ENCODE assay signal across 8 cellular contexts in the genomic region with DNA sequence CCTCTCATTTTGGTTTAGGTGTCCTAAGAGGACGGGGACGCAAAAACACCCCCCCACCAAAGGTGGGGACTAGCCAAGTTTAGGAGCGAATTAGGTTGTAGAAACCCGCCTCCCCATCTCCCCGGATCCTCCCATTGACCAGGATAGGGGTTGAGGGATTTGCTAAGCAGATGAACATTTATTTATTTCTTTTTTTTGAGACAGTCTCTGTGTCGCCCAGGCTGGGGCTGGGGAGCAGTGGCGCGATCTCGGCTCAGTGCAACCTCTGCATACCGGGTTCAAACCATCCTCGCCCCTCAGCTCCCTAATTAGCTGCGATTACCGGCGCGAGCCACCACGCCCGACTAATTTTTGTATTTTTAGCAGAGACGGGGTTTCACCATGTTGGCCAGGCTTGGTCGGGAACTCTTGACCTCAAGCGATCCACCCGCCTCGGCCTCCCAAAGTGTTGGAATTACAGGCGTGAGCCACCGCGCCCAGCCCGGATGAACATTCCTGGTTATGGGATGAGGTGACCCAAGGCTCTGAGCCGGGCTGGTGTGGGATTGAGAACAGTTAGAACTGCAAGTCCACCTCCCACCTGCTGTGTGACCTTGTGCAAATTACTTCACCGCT. TPM values are rescaled to one million over a fixed set of nuclear protein-coding genes. Genes with fewer than 3 reads are reported as not detected.
DNase-seq lines count a peak whose midpoint lies in the region; ATAC-seq and TF ChIP-seq lines count a peak whose summit lies in the region.

No MANE protein-coding gene starts in this region.

- H3K9me3 ChIP-seq in cardiac muscle cell (ENCODE audit: low read depth) (no peaks in the 10 kb centered on the region), esophagus (ENCODE audit: control insufficient read depth in 2 of 2, insufficient read depth in 1 of 2, low read depth in 1 of 2, low read length in 1 of 2) (no peaks in the 10 kb centered on the region)

- intact Hi-C loops in Right ventricle myocardium inferior (cut with DNase I) (loop anchor here (2.0 kb wide), 1 partner anchor 502 kb away; no protein-coding TSS in a partner anchor), natural killer cell (cut with micrococcal nuclease) (loop anchor here (5.0 kb wide), 1 partner anchor 47 kb away; no protein-coding TSS in a partner anchor)

- WGBS in esophagus, 2 donors, result 4 to 6% methylated on average over 28 of the region's 28 CpGs

- H3K27me3 ChIP-seq in cardiac muscle cell (no peaks in the 10 kb centered on the region), esophagus (ENCODE audit: control insufficient read depth in 1 of 2, insufficient read depth in 2 of 2, low read length in 2 of 2) (no peaks in the 10 kb centered on the region)

- H3K27ac ChIP-seq in cardiac muscle cell (peak overlapping the region; percentile 97), esophagus (ENCODE audit: low read depth in 2 of 2, low read length in 1 of 2) (peak overlapping the region; percentile 99 to 100)

- H3K9me3 Mint-ChIP-seq in natural killer cell, result no peaks in the 10 kb centered on the region

- H3K4me3 ChIP-seq in cardiac muscle cell (peak overlapping the region; percentile 53), esophagus (ENCODE audit: low read depth in 1 of 2, low read length in 2 of 2) (peak overlapping the region; percentile 93 to 97)

- peaks cover 6% of the 10 kb centered on the region for H3K36me3 Mint-ChIP-seq in natural killer cell

- DNase-seq in cardiac muscle cell (ENCODE audit: low read depth in 1 of 2, low spot score in 1 of 2), result peak in 1 of 2 donors; percentile 58
- DNase-seq in Right ventricle myocardium inferior (ENCODE audit: missing footprints), result no peak
- DNase-seq in natural killer cell, result no peak

- H3K27ac Mint-ChIP-seq in natural killer cell, result peak overlapping the region; percentile 99

- H3K4me3 Mint-ChIP-seq in natural killer cell, result peak overlapping the region; percentile 99

- no peak for TF ChIP-seq CTCF in cardiac muscle cell (IDR thresholded peaks at IDR 0.05; ENCODE audit: low read depth, low read length)
- no peak for TF ChIP-seq CTCF in natural killer cell (IDR thresholded peaks at IDR 0.05)

- ATAC-seq in Right ventricle myocardium inferior (no peak), SK-N-SH treated with all-trans-retinoic acid at 6 μM for 48 hours (peak; percentile 1; the same call in 2 of the 3 replicates), natural killer cell (no peak), GM21360 (IDR thresholded peaks at IDR 0.05; ENCODE audit: unreplicated experiment) (no peak), HG02678 (IDR thresholded peaks at IDR 0.05; ENCODE audit: unreplicated experiment) (no peak), HG02763 (IDR thresholded peaks at IDR 0.05; ENCODE audit: unreplicated experiment) (no peak)

- no peaks in the 10 kb centered on the region for H3K27me3 Mint-ChIP-seq in natural killer cell (ENCODE audit: low read depth in 2 of 2)

- H3K4me1 Mint-ChIP-seq in natural killer cell, result peaks cover 57 to 63% of the 10 kb centered on the region in 2 donors

- peaks cover 4% of the 10 kb centered on the region for H3K36me3 ChIP-seq in cardiac muscle cell
- H3K36me3 ChIP-seq in esophagus (ENCODE audit: control insufficient read depth in 2 of 2, insufficient read depth in 2 of 2, low read length in 1 of 2), result peaks cover 5 to 6% of the 10 kb centered on the region in 2 donors

- H3K4me1 ChIP-seq in cardiac muscle cell (ENCODE audit: low read depth) (peaks cover 23% of the 10 kb centered on the region), esophagus (ENCODE audit: control insufficient read depth in 2 of 2, insufficient read depth in 2 of 2, low read length in 1 of 2) (peaks cover 3 to 7% of the 10 kb centered on the region in 2 donors)

TF ChIP-seq in SK-N-SH treated with all-trans-retinoic acid at 6 μM for 48 hours, 23 proteins besides CTCF, POLR2A, EP300 and RAD21:
- TF ChIP-seq ZC3H10 (CRISPR knock-in tag; IDR thresholded peaks at IDR 0.05), result no peak
- TF ChIP-seq PPARA (CRISPR knock-in tag; IDR thresholded peaks at IDR 0.05; ENCODE audit: borderline replicate concordance), result no peak
- TF ChIP-seq, protein P1, sequence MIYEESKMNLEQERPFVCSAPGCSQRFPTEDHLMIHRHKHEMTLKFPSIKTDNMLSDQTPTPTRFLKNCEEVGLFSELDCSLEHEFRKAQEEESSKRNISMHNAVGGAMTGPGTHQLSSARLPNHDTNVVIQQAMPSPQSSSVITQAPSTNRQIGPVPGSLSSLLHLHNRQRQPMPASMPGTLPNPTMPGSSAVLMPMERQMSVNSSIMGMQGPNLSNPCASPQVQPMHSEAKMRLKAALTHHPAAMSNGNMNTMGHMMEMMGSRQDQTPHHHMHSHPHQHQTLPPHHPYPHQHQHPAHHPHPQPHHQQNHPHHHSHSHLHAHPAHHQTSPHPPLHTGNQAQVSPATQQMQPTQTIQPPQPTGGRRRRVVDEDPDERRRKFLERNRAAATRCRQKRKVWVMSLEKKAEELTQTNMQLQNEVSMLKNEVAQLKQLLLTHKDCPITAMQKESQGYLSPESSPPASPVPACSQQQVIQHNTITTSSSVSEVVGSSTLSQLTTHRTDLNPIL (CRISPR knock-in tag; IDR thresholded peaks at IDR 0.05; ENCODE audit: low read depth), result no peak
- no peak for TF ChIP-seq BACH2 (CRISPR knock-in tag; IDR thresholded peaks at IDR 0.05; ENCODE audit: borderline replicate concordance)
- no peak for TF ChIP-seq CSDC2 (CRISPR knock-in tag; IDR thresholded peaks at IDR 0.05)
- TF ChIP-seq RARB (CRISPR knock-in tag; IDR thresholded peaks at IDR 0.05), result no peak
- no peak for TF ChIP-seq GLIS3 (CRISPR knock-in tag; IDR thresholded peaks at IDR 0.05)
- TF ChIP-seq ZFP3 (CRISPR knock-in tag; IDR thresholded peaks at IDR 0.05), result no peak
- no peak for TF ChIP-seq ZFP30 (CRISPR knock-in tag; IDR thresholded peaks at IDR 0.05)
- TF ChIP-seq, protein P2, sequence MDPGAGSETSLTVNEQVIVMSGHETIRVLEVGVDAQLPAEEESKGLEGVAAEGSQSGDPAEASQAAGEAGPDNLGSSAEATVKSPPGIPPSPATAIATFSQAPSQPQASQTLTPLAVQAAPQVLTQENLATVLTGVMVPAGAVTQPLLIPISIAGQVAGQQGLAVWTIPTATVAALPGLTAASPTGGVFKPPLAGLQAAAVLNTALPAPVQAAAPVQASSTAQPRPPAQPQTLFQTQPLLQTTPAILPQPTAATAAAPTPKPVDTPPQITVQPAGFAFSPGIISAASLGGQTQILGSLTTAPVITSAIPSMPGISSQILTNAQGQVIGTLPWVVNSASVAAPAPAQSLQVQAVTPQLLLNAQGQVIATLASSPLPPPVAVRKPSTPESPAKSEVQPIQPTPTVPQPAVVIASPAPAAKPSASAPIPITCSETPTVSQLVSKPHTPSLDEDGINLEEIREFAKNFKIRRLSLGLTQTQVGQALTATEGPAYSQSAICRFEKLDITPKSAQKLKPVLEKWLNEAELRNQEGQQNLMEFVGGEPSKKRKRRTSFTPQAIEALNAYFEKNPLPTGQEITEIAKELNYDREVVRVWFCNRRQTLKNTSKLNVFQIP (CRISPR knock-in tag; IDR thresholded peaks at IDR 0.05; ENCODE audit: borderline replicate concordance, low read depth), result no peak
- no peak for TF ChIP-seq ARNTL (CRISPR knock-in tag; IDR thresholded peaks at IDR 0.05; ENCODE audit: borderline replicate concordance, low read depth)
- TF ChIP-seq, protein P3, sequence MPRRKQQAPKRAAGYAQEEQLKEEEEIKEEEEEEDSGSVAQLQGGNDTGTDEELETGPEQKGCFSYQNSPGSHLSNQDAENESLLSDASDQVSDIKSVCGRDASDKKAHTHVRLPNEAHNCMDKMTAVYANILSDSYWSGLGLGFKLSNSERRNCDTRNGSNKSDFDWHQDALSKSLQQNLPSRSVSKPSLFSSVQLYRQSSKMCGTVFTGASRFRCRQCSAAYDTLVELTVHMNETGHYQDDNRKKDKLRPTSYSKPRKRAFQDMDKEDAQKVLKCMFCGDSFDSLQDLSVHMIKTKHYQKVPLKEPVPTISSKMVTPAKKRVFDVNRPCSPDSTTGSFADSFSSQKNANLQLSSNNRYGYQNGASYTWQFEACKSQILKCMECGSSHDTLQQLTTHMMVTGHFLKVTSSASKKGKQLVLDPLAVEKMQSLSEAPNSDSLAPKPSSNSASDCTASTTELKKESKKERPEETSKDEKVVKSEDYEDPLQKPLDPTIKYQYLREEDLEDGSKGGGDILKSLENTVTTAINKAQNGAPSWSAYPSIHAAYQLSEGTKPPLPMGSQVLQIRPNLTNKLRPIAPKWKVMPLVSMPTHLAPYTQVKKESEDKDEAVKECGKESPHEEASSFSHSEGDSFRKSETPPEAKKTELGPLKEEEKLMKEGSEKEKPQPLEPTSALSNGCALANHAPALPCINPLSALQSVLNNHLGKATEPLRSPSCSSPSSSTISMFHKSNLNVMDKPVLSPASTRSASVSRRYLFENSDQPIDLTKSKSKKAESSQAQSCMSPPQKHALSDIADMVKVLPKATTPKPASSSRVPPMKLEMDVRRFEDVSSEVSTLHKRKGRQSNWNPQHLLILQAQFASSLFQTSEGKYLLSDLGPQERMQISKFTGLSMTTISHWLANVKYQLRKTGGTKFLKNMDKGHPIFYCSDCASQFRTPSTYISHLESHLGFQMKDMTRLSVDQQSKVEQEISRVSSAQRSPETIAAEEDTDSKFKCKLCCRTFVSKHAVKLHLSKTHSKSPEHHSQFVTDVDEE (CRISPR knock-in tag; IDR thresholded peaks at IDR 0.05), result no peak

RNA-seq across cellular contexts. Expression of a gene that starts 0.9 kb away (rescaled TPM):
- 641 and 821 TPM in 2 replicates for total RNA-seq in cardiac muscle cell
- polyA plus RNA-seq in cardiac muscle cell, result 724 and 813 TPM in 2 replicates
- 338 TPM for total RNA-seq in Right ventricle myocardium inferior
- polyA plus RNA-seq in esophagus, result 100 to 1,000 TPM; 108 to 130 TPM
- total RNA-seq in natural killer cell, result 100 to 1,000 TPM; 221 to 256 (median 232) TPM

RNA-seq across cellular contexts. Expression of a gene that starts 19.4 kb away (rescaled TPM):
- total RNA-seq in cardiac muscle cell, result 9.4 and 13.1 TPM in 2 replicates
- 7.3 and 10.8 TPM in 2 replicates for polyA plus RNA-seq in cardiac muscle cell
- total RNA-seq in Right ventricle myocardium inferior, result 6.8 TPM
- polyA plus RNA-seq in esophagus, result 1 to 10 TPM; 3.0 to 4.4 TPM
- total RNA-seq in natural killer cell, result 10 to 100 TPM; 27.9 to 40.2 (median 28.0) TPM

RNA-seq across cellular contexts. Expression of a gene that starts 51.0 kb away (rescaled TPM):
- total RNA-seq in cardiac muscle cell, result 9.1 and 11.9 TPM in 2 replicates
- 7.7 and 15.3 TPM in 2 replicates for polyA plus RNA-seq in cardiac muscle cell
- total RNA-seq in Right ventricle myocardium inferior, result 5.2 TPM
- polyA plus RNA-seq in esophagus, result 1 to 10 TPM; 1.4 to 1.7 TPM
- 1 to 10 TPM; 3.8 to 7.1 (median 4.8) TPM for total RNA-seq in natural killer cell
